Comparison of ENCODE assay signal across 10 cellular contexts in genomic region chr1:45545019-45545493, GRCh38. TPM values are rescaled to one million over a fixed set of nuclear protein-coding genes. Genes with fewer than 3 reads are reported as not detected.
A peak's percentile ranks its signal among the peaks of the same experiment; 100 is the strongest.
DNase-seq lines count a peak whose midpoint lies in the region; ATAC-seq, FAIRE-seq and TF ChIP-seq lines count a peak whose summit lies in the region.
"Had no signal": no experiment of that assay in that cellular context is flagged by ENCODE, and none has a peak within 500 bp of the region (broad histone marks: within the 10 kb centered on the region; RNA-seq: fewer than 3 reads in every experiment).

No MANE protein-coding gene starts in this region.

- H3K4me1 ChIP-seq in mucosa of descending colon (ENCODE audit: low read depth), result no peaks in the 10 kb centered on the region
- no peaks in the 10 kb centered on the region for H3K4me1 ChIP-seq in BE2C

- no peak for DNase-seq in GM12892 (ENCODE audit: insufficient read length)
- DNase-seq in MV-4-11 (lab: John Stamatoyannopoulos, UW), result peak; percentile 14
- no peak for DNase-seq in mucosa of descending colon
- no peak for DNase-seq in Right ventricle myocardium inferior (ENCODE audit: missing footprints)
- no peak for DNase-seq in NCI-H510A treated with DMSO at 0.1 percent for 48 hours (lab: John Stamatoyannopoulos, UW)
- no peak for DNase-seq in BE2C
- no peak for DNase-seq in stimulated activated CD4-positive, alpha-beta T cell treated with anti-CD3 and anti-CD28 coated beads, Interleukin-4, amount 100 ng/mL, for 1 hour
- DNase-seq: effector CD8-positive, alpha-beta T cell; NCI-H1048 had no signal

- no peak; the same call in none of the 2 replicates for TF ChIP-seq POLR2A in GM12892 (IDR thresholded peaks at IDR 0.05; ENCODE audit: low read depth, low read length)

- H3K4me3 ChIP-seq in mucosa of descending colon (no peak overlapping the region), BE2C (ENCODE audit: low read depth, low read length) (no peak overlapping the region)

- H3K36me3 ChIP-seq in mucosa of descending colon (ENCODE audit: low read depth) (no peaks in the 10 kb centered on the region), BE2C (no peaks in the 10 kb centered on the region)

- peak; percentile 88 for FAIRE-seq in GM12892 (lab: Jason Lieb, UNC)

- no peaks in the 10 kb centered on the region for H3K9me3 ChIP-seq in mucosa of descending colon
- H3K9me3 ChIP-seq in BE2C, result no peaks in the 10 kb centered on the region

- ATAC-seq in GM21717 (IDR thresholded peaks at IDR 0.05; ENCODE audit: unreplicated experiment), result peak; percentile 64
- ATAC-seq in mucosa of descending colon, result peak; percentile 28
- no peak for ATAC-seq in Right ventricle myocardium inferior

- intact Hi-C loops in mucosa of descending colon (cut with DNase I, micrococcal nuclease) (no loop called here), Right ventricle myocardium inferior (cut with DNase I) (no loop called here)

- H3K27me3 ChIP-seq in BE2C, result no peaks in the 10 kb centered on the region

- no peak for TF ChIP-seq CTCF in mucosa of descending colon (IDR thresholded peaks at IDR 0.05)
- TF ChIP-seq CTCF in BE2C (IDR thresholded peaks at IDR 0.05; ENCODE audit: low read depth, low read length), result no peak

RNA-seq across cellular contexts. Expression of gene AKR1A1, which starts 5.6 kb away (rescaled TPM):
- polyA plus RNA-seq in GM12892 (2012; ENCODE audit: missing spikeins), result 246 TPM
- 100 to 1,000 TPM; 118 to 206 (median 190) TPM for total RNA-seq in mucosa of descending colon
- 55.9 TPM for total RNA-seq in Right ventricle myocardium inferior
- polyA plus RNA-seq in BE2C (2012; ENCODE audit: insufficient read depth, insufficient read length, low read depth), result 183 TPM

RNA-seq across cellular contexts. Expression of gene PRDX1, which starts 23.4 kb away (rescaled TPM):
- polyA plus RNA-seq in GM12892 (2012; ENCODE audit: missing spikeins), result 985 TPM
- total RNA-seq in mucosa of descending colon (100 to 1,000 TPM; 248 to 306 (median 295) TPM), Right ventricle myocardium inferior (314 TPM)
- 149 TPM for polyA plus RNA-seq in BE2C (2012; ENCODE audit: insufficient read depth, insufficient read length, low read depth)

RNA-seq across cellular contexts. Expression of gene NASP, which starts 38.8 kb away (rescaled TPM):
- polyA plus RNA-seq in GM12892 (2012; ENCODE audit: missing spikeins), result 184 TPM
- total RNA-seq in mucosa of descending colon (10 to 100 TPM; 51.5 to 69.1 (median 60.1) TPM), Right ventricle myocardium inferior (28.5 TPM)
- polyA plus RNA-seq in BE2C (2012; ENCODE audit: insufficient read depth, insufficient read length, low read depth), result 36.6 TPM

RNA-seq across cellular contexts. Expression of gene MMACHC, which starts 45.0 kb away (rescaled TPM):
- polyA plus RNA-seq in GM12892 (2012; ENCODE audit: missing spikeins), result 3.6 TPM
- total RNA-seq in mucosa of descending colon (10 to 100 TPM in 2 of 3 donors, 1 to 10 TPM in 1; 9.2 to 12.4 (median 11.2) TPM), Right ventricle myocardium inferior (26.0 TPM)
- polyA plus RNA-seq in BE2C (2012; ENCODE audit: insufficient read depth, insufficient read length, low read depth), result 5.3 TPM

RNA-seq across cellular contexts. Expression of gene CCDC163, which starts 45.2 kb away (rescaled TPM):
- polyA plus RNA-seq in GM12892 (2012; ENCODE audit: missing spikeins), result 4.4 TPM
- total RNA-seq in mucosa of descending colon, result 1 to 10 TPM; 1.3 to 1.6 (median 1.5) TPM
- 0.41 TPM for total RNA-seq in Right ventricle myocardium inferior
- 0.85 TPM for polyA plus RNA-seq in BE2C (2012; ENCODE audit: insufficient read depth, insufficient read length, low read depth)
